1 cellular context compared by ENCODE assay signal in genomic region chr3:170307998-170308398, GRCh38.
TF ChIP-seq lines count a peak whose summit lies in the region.

No MANE protein-coding gene starts in this region.

TF ChIP-seq in A549, 52 proteins besides CTCF, POLR2A, EP300 and RAD21 (continued from another document):
- TF ChIP-seq CBX2 (IDR thresholded peaks at IDR 0.05; ENCODE audit: borderline replicate concordance, low read depth): no peak
- TF ChIP-seq CEBPB (IDR thresholded peaks at IDR 0.05): peak in 1 of 2 experiments; percentile 55; a peak in 2 of 4 replicates
- TF ChIP-seq MAZ (IDR thresholded peaks at IDR 0.05; ENCODE audit: borderline replicate concordance, low read depth, low read length): no peak
- no peak; the same call in 1 of the 2 replicates for TF ChIP-seq E2F6 (IDR thresholded peaks at IDR 0.05; ENCODE audit: borderline replicate concordance, low read depth)
- TF ChIP-seq MAX (IDR thresholded peaks at IDR 0.05): peak; percentile 42; the same call in 1 of the 2 replicates
- TF ChIP-seq USF2 (IDR thresholded peaks at IDR 0.05): no peak
- TF ChIP-seq FOSB (CRISPR knock-in tag; IDR thresholded peaks at IDR 0.05): no peak
- TF ChIP-seq NFE2L2 (conservative IDR thresholded peaks at IDR 0.05; ENCODE audit: low read length): no peak
- no peak for TF ChIP-seq NR3C1 (IDR thresholded peaks at IDR 0.05)
- no peak for TF ChIP-seq HDAC2 (IDR thresholded peaks at IDR 0.05)
- TF ChIP-seq HEYL (CRISPR knock-in tag; IDR thresholded peaks at IDR 0.05): no peak
- TF ChIP-seq JUN (IDR thresholded peaks at IDR 0.05): peak in 1 of 2 experiments; percentile 42; a peak in 1 of 5 replicates
